ENCODE assay signal across 8 cellular contexts in the genomic region with DNA sequence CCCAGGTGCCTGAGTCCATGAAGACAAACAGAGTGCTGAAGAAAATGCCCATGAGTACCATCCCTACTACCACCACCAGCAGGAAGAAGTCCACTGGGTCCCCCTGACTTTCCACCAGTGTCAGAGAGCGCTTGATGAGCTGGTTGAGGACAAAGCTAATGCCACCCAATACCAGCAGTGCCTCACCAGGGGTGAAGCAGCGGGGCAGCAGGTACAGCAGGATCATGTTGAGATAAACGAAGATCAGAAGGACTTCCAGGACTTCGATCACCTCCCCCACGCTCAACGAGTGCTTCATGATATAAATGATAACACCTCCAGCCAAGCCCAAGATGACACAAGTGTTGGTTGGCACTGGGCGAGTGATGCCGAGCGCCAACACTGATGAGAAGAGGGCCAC. TPM values are rescaled to one million over a fixed set of nuclear protein-coding genes. Genes with fewer than 3 reads are reported as not detected.
DNase-seq lines count a peak whose midpoint lies in the region; ATAC-seq and TF ChIP-seq lines count a peak whose summit lies in the region.

No MANE protein-coding gene starts in this region.

- no peaks in the 10 kb centered on the region for H3F3A ChIP-seq in Loucy (ENCODE audit: low read depth)

- H3K9me3 ChIP-seq in BE2C, result no peaks in the 10 kb centered on the region
- no peaks in the 10 kb centered on the region for H3K9me3 ChIP-seq in Loucy (ENCODE audit: insufficient read depth, low read depth, low read length)

- H3K27ac ChIP-seq in dorsolateral prefrontal cortex, result peak overlapping the region in 50 of 59 donors; percentile 52 to 97 (median 93)

- peak overlapping the region; percentile 65 for H3K4me2 ChIP-seq in Loucy (ENCODE audit: low read depth, low read length, poor library complexity, severe bottlenecking)

- intact Hi-C loops in dorsolateral prefrontal cortex (cut with DNase I), result loop anchor here (5.0 kb wide), 3 partner anchors 64 to 136 kb away; a partner anchor contains a TSS

- H3K27me3 Mint-ChIP-seq in natural killer cell treated with Interleukin-12 subunit alpha and Interleukin-12 subunit beta and Interleukin-15 and Interleukin-18, amount 100 ng/mL, for 72 hours, result no peaks in the 10 kb centered on the region

- H3K4me3 Mint-ChIP-seq in natural killer cell treated with Interleukin-12 subunit alpha and Interleukin-12 subunit beta and Interleukin-15 and Interleukin-18, amount 100 ng/mL, for 72 hours, result peak overlapping the region; percentile 97

- no peak overlapping the region for H2AFZ ChIP-seq in Loucy (ENCODE audit: low read length)

- peaks cover 4% of the 10 kb centered on the region for H3K36me3 Mint-ChIP-seq in natural killer cell treated with Interleukin-12 subunit alpha and Interleukin-12 subunit beta and Interleukin-15 and Interleukin-18, amount 100 ng/mL, for 72 hours

- H4K20me1 ChIP-seq in Loucy (ENCODE audit: insufficient read depth, low read length, poor library complexity, severe bottlenecking), result no peaks in the 10 kb centered on the region

- H3K27me3 ChIP-seq in BE2C (no peaks in the 10 kb centered on the region), Loucy (ENCODE audit: insufficient read depth, low read length, poor library complexity, severe bottlenecking) (no peaks in the 10 kb centered on the region), dorsolateral prefrontal cortex (no peaks in the 10 kb centered on the region)

- peaks cover 18% of the 10 kb centered on the region for H3K36me3 ChIP-seq in BE2C
- H3K36me3 ChIP-seq in Loucy (ENCODE audit: insufficient read depth, low read length), result no peaks in the 10 kb centered on the region

- no peak for ATAC-seq in natural killer cell treated with Interleukin-12 subunit alpha and Interleukin-12 subunit beta and Interleukin-15 and Interleukin-18, amount 100 ng/mL, for 72 hours
- no peak for ATAC-seq in GM18519 (IDR thresholded peaks at IDR 0.05; ENCODE audit: low FRiP score, unreplicated experiment)

- H3K4me1 Mint-ChIP-seq in natural killer cell treated with Interleukin-12 subunit alpha and Interleukin-12 subunit beta and Interleukin-15 and Interleukin-18, amount 100 ng/mL, for 72 hours (ENCODE audit: low read depth in 2 of 2), result peaks cover 23 to 30% of the 10 kb centered on the region in 2 donors

- H3K9me2 ChIP-seq in Loucy (replicated peaks; ENCODE audit: low read depth, low read length), result no peaks in the 10 kb centered on the region

- peaks cover 24% of the 10 kb centered on the region for H3K79me2 ChIP-seq in Loucy (ENCODE audit: insufficient read depth, low read length)

- H3K9ac ChIP-seq in Loucy (ENCODE audit: low read depth, low read length, poor library complexity, severe bottlenecking), result no peak overlapping the region

- H3K9me3 Mint-ChIP-seq in natural killer cell treated with Interleukin-12 subunit alpha and Interleukin-12 subunit beta and Interleukin-15 and Interleukin-18, amount 100 ng/mL, for 72 hours, result no peaks in the 10 kb centered on the region

- H3K4me3 ChIP-seq in BE2C (ENCODE audit: low read depth, low read length) (peak overlapping the region; percentile 92), Loucy (ENCODE audit: low read length, poor library complexity, severe bottlenecking) (peak overlapping the region; percentile 93), dorsolateral prefrontal cortex (peak overlapping the region; percentile 63 to 100 (median 92))

- H3K4me1 ChIP-seq in BE2C (no peaks in the 10 kb centered on the region), Loucy (ENCODE audit: insufficient read depth, low read length, poor library complexity, severe bottlenecking) (no peaks in the 10 kb centered on the region)

- TF ChIP-seq CTCF in BE2C (IDR thresholded peaks at IDR 0.05; ENCODE audit: low read depth, low read length) (no peak), Loucy (conservative IDR thresholded peaks at IDR 0.05; ENCODE audit: low read length) (no peak), dorsolateral prefrontal cortex (IDR thresholded peaks at IDR 0.05 in 54 of 56, conservative IDR thresholded peaks at IDR 0.05 in 2 of 56; ENCODE audit: low read depth in 1 of 56, partially characterized antibody in 56 of 56) (no peak)

- peak overlapping the region; percentile 98 to 99 for H3K27ac Mint-ChIP-seq in natural killer cell treated with Interleukin-12 subunit alpha and Interleukin-12 subunit beta and Interleukin-15 and Interleukin-18, amount 100 ng/mL, for 72 hours

- DNase-seq in BE2C (no peak), dorsolateral prefrontal cortex (no peak), NCI-H526 treated with DMSO at 0.1 percent for 48 hours (lab: John Stamatoyannopoulos, UW) (no peak), NCI-H2107 (lab: John Stamatoyannopoulos, UW) (no peak), SIG-M5 (lab: John Stamatoyannopoulos, UW) (no peak)
- DNase-seq in natural killer cell treated with Interleukin-12 subunit alpha and Interleukin-12 subunit beta and Interleukin-15 and Interleukin-18, amount 100 ng/mL, for 72 hours (ENCODE audit: low spot score), result no peak

RNA-seq across cellular contexts. Expression of a gene that starts 0.9 kb away (rescaled TPM):
- polyA plus RNA-seq in BE2C (2012; ENCODE audit: insufficient read depth, insufficient read length, low read depth), result 48.8 TPM
- 10 to 100 TPM in 23 of 120 experiments, 1 to 10 TPM in 97; 3.6 to 13.2 (median 8.4) TPM for total RNA-seq in dorsolateral prefrontal cortex
- total RNA-seq in natural killer cell treated with Interleukin-12 subunit alpha and Interleukin-12 subunit beta and Interleukin-15 and Interleukin-18, amount 100 ng/mL, for 72 hours, result 10 to 100 TPM in 1 of 2 donors, 1 to 10 TPM in 1; 8.7 to 11.5 TPM

RNA-seq across cellular contexts. Expression of a gene that starts 1.0 kb away (rescaled TPM):
- polyA plus RNA-seq in BE2C (2012; ENCODE audit: insufficient read depth, insufficient read length, low read depth), result 42.1 TPM
- total RNA-seq in dorsolateral prefrontal cortex, result 10 to 100 TPM; 23.7 to 70.4 (median 41.1) TPM
- 100 to 1,000 TPM; 103 to 143 TPM for total RNA-seq in natural killer cell treated with Interleukin-12 subunit alpha and Interleukin-12 subunit beta and Interleukin-15 and Interleukin-18, amount 100 ng/mL, for 72 hours

RNA-seq across cellular contexts. Expression of a gene that starts 25.8 kb away (rescaled TPM):
- 1.5 TPM for polyA plus RNA-seq in BE2C (2012; ENCODE audit: insufficient read depth, insufficient read length, low read depth)
- 100 to 1,000 TPM in 1 of 120 experiments, 10 to 100 TPM in 118, 1 to 10 TPM in 1; 8.8 to 113 (median 34.2) TPM for total RNA-seq in dorsolateral prefrontal cortex
- total RNA-seq in natural killer cell treated with Interleukin-12 subunit alpha and Interleukin-12 subunit beta and Interleukin-15 and Interleukin-18, amount 100 ng/mL, for 72 hours, result 1 to 10 TPM in 1 of 2 donors, under 1 TPM in 1; 0.24 to 1.1 TPM

Comparison
In these comparisons a context has a peak if more than half of its experiments do, and no peak if none do; other contexts are left out.
1. RNA of a gene that starts 25.8 kb away (total RNA-seq): 8.8 to 113 TPM in dorsolateral prefrontal cortex; 0.24 to 1.1 TPM in natural killer cell treated with Interleukin-12 subunit alpha and Interleukin-12 subunit beta and Interleukin-15 and Interleukin-18, amount 100 ng/mL, for 72 hours; every median in the first group is over 4 times any median in the second.
2. Peak in every context shown above with its lines, with median percentiles within 50 percentile points of each other: H3K4me3 ChIP-seq.